ENCODE assay signal across 30 cellular contexts in genomic region chr2:158128168-158128973, GRCh38. TPM values are rescaled to one million over a fixed set of nuclear protein-coding genes. Genes with fewer than 3 reads are reported as not detected.
A peak's percentile ranks its signal among the peaks of the same experiment; 100 is the strongest.
DNase-seq lines count a peak whose midpoint lies in the region; ATAC-seq and TF ChIP-seq lines count a peak whose summit lies in the region.
"Had no signal": no experiment of that assay in that cellular context is flagged by ENCODE, and none has a peak within 500 bp of the region (broad histone marks: within the 10 kb centered on the region; RNA-seq: fewer than 3 reads in every experiment).

No MANE protein-coding gene starts in this region.

- H3K27me3 ChIP-seq in Caco-2 (replicated peaks; ENCODE audit: control insufficient read depth, insufficient read depth, low read length): no peaks in the 10 kb centered on the region
- H3K27me3 ChIP-seq in PC-3 (ENCODE audit: low read length): no peaks in the 10 kb centered on the region
- H3K27me3 ChIP-seq: neutrophil, SJSA1, vagina had no signal

- 0 out of 2 replicates have a peak overlapping the region, but pooled peaks have one; percentile 1 for H3K4me2 ChIP-seq in PC-3 (ENCODE audit: low read length)

- peak overlapping the region; percentile 64 for H3K27ac Mint-ChIP-seq in Caco-2 (ENCODE audit: unreplicated experiment)
- no peak overlapping the region for H3K27ac Mint-ChIP-seq in activated CD4-positive, alpha-beta memory T cell treated with anti-CD3 and anti-CD28 coated beads, Interleukin-2, amount 10 ng/mL, durations not matched to agents 7 days and 5 days
- H3K27ac Mint-ChIP-seq: activated CD4-positive, alpha-beta memory T cell treated with anti-CD3 and anti-CD28 coated beads for 36 hours; activated naive CD4-positive, alpha-beta T cell treated with anti-CD3 and anti-CD28 coated beads, Interleukin-2, amount 50 U/mL, for 24 hours; effector memory CD8-positive, alpha-beta T cell had no signal

- no peak overlapping the region for H3K4me3 Mint-ChIP-seq in Caco-2 (ENCODE audit: unreplicated experiment)
- no peak overlapping the region for H3K4me3 Mint-ChIP-seq in activated CD4-positive, alpha-beta memory T cell treated with anti-CD3 and anti-CD28 coated beads, Interleukin-2, amount 10 ng/mL, durations not matched to agents 7 days and 5 days
- H3K4me3 Mint-ChIP-seq: activated CD4-positive, alpha-beta memory T cell treated with anti-CD3 and anti-CD28 coated beads for 36 hours; activated naive CD4-positive, alpha-beta T cell treated with anti-CD3 and anti-CD28 coated beads, Interleukin-2, amount 50 U/mL, for 24 hours; effector memory CD8-positive, alpha-beta T cell had no signal

- no peak for TF ChIP-seq CTCF in Caco-2 (IDR thresholded peaks at IDR 0.05; ENCODE audit: insufficient read depth in 1 of 2, low read depth in 1 of 2, low read length in 1 of 2, severe bottlenecking in 1 of 2, unreplicated experiment in 1 of 2)
- no peak for TF ChIP-seq CTCF in PC-3 (conservative IDR thresholded peaks at IDR 0.05; ENCODE audit: low read depth, low read length)

- H3K27me3 Mint-ChIP-seq in Caco-2 (ENCODE audit: insufficient read depth, unreplicated experiment): no peaks in the 10 kb centered on the region
- peaks cover 7% of the 10 kb centered on the region for H3K27me3 Mint-ChIP-seq in activated CD4-positive, alpha-beta memory T cell treated with anti-CD3 and anti-CD28 coated beads, Interleukin-2, amount 10 ng/mL, durations not matched to agents 7 days and 5 days

- no peak overlapping the region for H3K9ac ChIP-seq in PC-3 (ENCODE audit: low read length)

- H3K4me1 ChIP-seq in Caco-2 (peaks cover 64% of the 10 kb centered on the region), PC-3 (ENCODE audit: insufficient read depth, low read length) (peaks cover 19% of the 10 kb centered on the region)
- H3K4me1 ChIP-seq: heart left ventricle, psoas muscle had no signal

- peaks cover 52% of the 10 kb centered on the region for H3K4me1 Mint-ChIP-seq in Caco-2 (ENCODE audit: low read depth, unreplicated experiment)
- H3K4me1 Mint-ChIP-seq in activated CD4-positive, alpha-beta memory T cell treated with anti-CD3 and anti-CD28 coated beads, Interleukin-2, amount 10 ng/mL, durations not matched to agents 7 days and 5 days: no peaks in the 10 kb centered on the region
- H3K4me1 Mint-ChIP-seq: activated naive CD4-positive, alpha-beta T cell treated with anti-CD3 and anti-CD28 coated beads, Interleukin-2, amount 50 U/mL, for 24 hours had no signal

- ATAC-seq in PC-3 (no peak), HG02885 (IDR thresholded peaks at IDR 0.05; ENCODE audit: poor library complexity, unreplicated experiment) (no peak)
- ATAC-seq: effector memory CD8-positive, alpha-beta T cell; GM12878; heart left ventricle; psoas muscle; stimulated activated naive CD8-positive, alpha-beta T cell treated with anti-CD3 and anti-CD28 coated beads, Interleukin-15, Interleukin-2, amounts not matched to agents 100 U/mL and 50 U/mL, for 24 hours had no signal

- H3K9me3 Mint-ChIP-seq in Caco-2 (ENCODE audit: unreplicated experiment): peaks cover 14% of the 10 kb centered on the region
- no peaks in the 10 kb centered on the region for H3K9me3 Mint-ChIP-seq in activated CD4-positive, alpha-beta memory T cell treated with anti-CD3 and anti-CD28 coated beads, Interleukin-2, amount 10 ng/mL, durations not matched to agents 7 days and 5 days
- H3K9me3 Mint-ChIP-seq: activated CD4-positive, alpha-beta memory T cell treated with anti-CD3 and anti-CD28 coated beads for 36 hours; activated naive CD4-positive, alpha-beta T cell treated with anti-CD3 and anti-CD28 coated beads, Interleukin-2, amount 50 U/mL, for 24 hours had no signal

- no peak overlapping the region for H3K4me3 ChIP-seq in Caco-2 (ENCODE audit: low read depth, low read length)
- no peak overlapping the region for H3K4me3 ChIP-seq in PC-3 (ENCODE audit: low read length)
- H3K4me3 ChIP-seq: GM12878, heart left ventricle, psoas muscle, SJSA1, thoracic aorta, vagina had no signal

- no peaks in the 10 kb centered on the region for H3K36me3 Mint-ChIP-seq in Caco-2 (ENCODE audit: insufficient read depth, unreplicated experiment)
- no peaks in the 10 kb centered on the region for H3K36me3 Mint-ChIP-seq in activated CD4-positive, alpha-beta memory T cell treated with anti-CD3 and anti-CD28 coated beads, Interleukin-2, amount 10 ng/mL, durations not matched to agents 7 days and 5 days (ENCODE audit: low read depth)
- H3K36me3 Mint-ChIP-seq: activated CD4-positive, alpha-beta memory T cell treated with anti-CD3 and anti-CD28 coated beads for 36 hours; activated naive CD4-positive, alpha-beta T cell treated with anti-CD3 and anti-CD28 coated beads, Interleukin-2, amount 50 U/mL, for 24 hours had no signal

- no peak overlapping the region for H3K27ac ChIP-seq in PC-3 (ENCODE audit: low read length)
- H3K27ac ChIP-seq: heart left ventricle, neutrophil, psoas muscle, SJSA1, thoracic aorta, vagina had no signal

- CTCF ChIA-PET in Caco-2 (lab: Charles Lee): interaction anchor here (0.6 to 0.9 kb wide), 3 partner anchors 8 to 97 kb away, joined by 3 read pairs; no protein-coding TSS in a partner anchor
- CTCF ChIA-PET in PC-3 (lab: Charles Lee): no interaction called here
- CTCF ChIA-PET in activated CD4-positive, alpha-beta memory T cell treated with anti-CD3 and anti-CD28 coated beads, Interleukin-2, amount 10 ng/mL, durations not matched to agents 7 days and 5 days (lab: Charles Lee): no interaction called here

- POLR2A ChIA-PET in Caco-2 (lab: Charles Lee): no interaction called here
- POLR2A ChIA-PET in PC-3 (lab: Charles Lee; ENCODE audit: unreplicated experiment): no interaction called here
- POLR2A ChIA-PET in activated CD4-positive, alpha-beta memory T cell treated with anti-CD3 and anti-CD28 coated beads, Interleukin-2, amount 10 ng/mL, durations not matched to agents 7 days and 5 days (lab: Charles Lee): no interaction called here

- H3K9me2 ChIP-seq in PC-3 (replicated peaks; ENCODE audit: low read length): no peaks in the 10 kb centered on the region

- H4K20me1 ChIP-seq in PC-3 (ENCODE audit: low read length): no peaks in the 10 kb centered on the region

- peaks cover 11% of the 10 kb centered on the region; the same call in 1 of the 2 replicates for H3K9me3 ChIP-seq in Caco-2
- H3K9me3 ChIP-seq in PC-3 (ENCODE audit: low read length): no peaks in the 10 kb centered on the region
- H3K9me3 ChIP-seq: heart left ventricle, neutrophil, psoas muscle, SJSA1, thoracic aorta, vagina had no signal

- BruUV-seq in Caco-2 (replicated peaks; lab: Mats Ljungman, UMichigan): no TSS peak
- no TSS peak for BruUV-seq in PC-3 (replicated peaks; lab: Mats Ljungman, UMichigan)

- H3K36me3 ChIP-seq in Caco-2 (ENCODE audit: control insufficient read depth, insufficient read depth, low read length) (no peaks in the 10 kb centered on the region), PC-3 (ENCODE audit: low read depth, low read length) (no peaks in the 10 kb centered on the region)
- H3K36me3 ChIP-seq: heart left ventricle, neutrophil, SJSA1, thoracic aorta, vagina had no signal

- no peaks in the 10 kb centered on the region for H3K79me2 ChIP-seq in PC-3 (ENCODE audit: low read length)

- H2AFZ ChIP-seq in PC-3 (ENCODE audit: low read length): no peak overlapping the region

- DNase-seq in Caco-2: peak; percentile 61 to 75
- DNase-seq in PC-3: peak; percentile 65
- peak; percentile 49 for DNase-seq in kidney tubule cell (ENCODE audit: low spot score)
- DNase-seq in renal cortical epithelial cell (ENCODE audit: low read depth): peak; percentile 71
- no peak for DNase-seq in 8988T
- DNase-seq in activated CD4-positive, alpha-beta memory T cell treated with anti-CD3 and anti-CD28 coated beads, Interleukin-2, amount 10 ng/mL, durations not matched to agents 7 days and 5 days: no peak
- no peak for DNase-seq in RPMI8226
- DNase-seq: ACHN; activated CD4-positive, alpha-beta memory T cell treated with anti-CD3 and anti-CD28 coated beads for 36 hours; activated CD4-positive, CD25-positive, alpha-beta regulatory T cell treated with anti-CD3 and anti-CD28 coated beads, Interleukin-2, amount 50 U/mL, for 72 hours; activated CD8-positive, alpha-beta memory T cell treated with anti-CD3 and anti-CD28 coated beads, Interleukin-2, amount 50 U/mL, for 48 hours; COR-L47; DND-41; effector memory CD8-positive, alpha-beta T cell; foreskin fibroblast; heart left ventricle; mesenchymal stem cell; NCI-H1105; psoas muscle; stimulated activated naive CD8-positive, alpha-beta T cell treated with anti-CD3 and anti-CD28 coated beads, Interleukin-15, Interleukin-2, amounts not matched to agents 100 U/mL and 50 U/mL, for 24 hours; T-helper 1 cell had no signal

- H3F3A ChIP-seq in PC-3 (ENCODE audit: low read length, unreplicated experiment): no peaks in the 10 kb centered on the region

- intact Hi-C loops in Caco-2 (cut with micrococcal nuclease; ENCODE audit: unreplicated experiment): loop anchor here (2.0 to 5.0 kb wide), 2 partner anchors 34 to 329 kb away; partner anchors contain the start of genes CCDC148 and PKP4
- intact Hi-C loops in PC-3 (cut with micrococcal nuclease): no loop called here

RNA-seq across cellular contexts. Expression of gene UPP2, which starts 26.7 kb away (rescaled TPM):
- total RNA-seq in Caco-2 (2022): not detected in 2 replicates
- total RNA-seq in PC-3 (2014; rRNA removed): not detected in 2 replicates
- 0.25 TPM in 1 of 2 replicates, not detected in the other for total RNA-seq in renal cortical epithelial cell
- not detected for total RNA-seq in activated CD4-positive, alpha-beta memory T cell treated with anti-CD3 and anti-CD28 coated beads, Interleukin-2, amount 10 ng/mL, durations not matched to agents 7 days and 5 days
- total RNA-seq: activated CD4-positive, alpha-beta memory T cell treated with anti-CD3 and anti-CD28 coated beads for 36 hours; GM12878; heart left ventricle; M059J; psoas muscle; RPMI7951; SJSA1; thoracic aorta; vagina had no signal

Comparison
In these comparisons a context has a peak if more than half of its experiments do, and no peak if none do; other contexts are left out.
1. DNase-seq: peak in Caco-2 (2 of 2), PC-3 (single experiment), kidney tubule cell (single experiment) and renal cortical epithelial cell (single experiment); none in 8988T (single experiment), activated CD4-positive, alpha-beta memory T cell treated with anti-CD3 and anti-CD28 coated beads, Interleukin-2, amount 10 ng/mL, durations not matched to agents 7 days and 5 days (single experiment) and RPMI8226 (single experiment).